21 cellular contexts compared by ENCODE assay signal in the genomic region with DNA sequence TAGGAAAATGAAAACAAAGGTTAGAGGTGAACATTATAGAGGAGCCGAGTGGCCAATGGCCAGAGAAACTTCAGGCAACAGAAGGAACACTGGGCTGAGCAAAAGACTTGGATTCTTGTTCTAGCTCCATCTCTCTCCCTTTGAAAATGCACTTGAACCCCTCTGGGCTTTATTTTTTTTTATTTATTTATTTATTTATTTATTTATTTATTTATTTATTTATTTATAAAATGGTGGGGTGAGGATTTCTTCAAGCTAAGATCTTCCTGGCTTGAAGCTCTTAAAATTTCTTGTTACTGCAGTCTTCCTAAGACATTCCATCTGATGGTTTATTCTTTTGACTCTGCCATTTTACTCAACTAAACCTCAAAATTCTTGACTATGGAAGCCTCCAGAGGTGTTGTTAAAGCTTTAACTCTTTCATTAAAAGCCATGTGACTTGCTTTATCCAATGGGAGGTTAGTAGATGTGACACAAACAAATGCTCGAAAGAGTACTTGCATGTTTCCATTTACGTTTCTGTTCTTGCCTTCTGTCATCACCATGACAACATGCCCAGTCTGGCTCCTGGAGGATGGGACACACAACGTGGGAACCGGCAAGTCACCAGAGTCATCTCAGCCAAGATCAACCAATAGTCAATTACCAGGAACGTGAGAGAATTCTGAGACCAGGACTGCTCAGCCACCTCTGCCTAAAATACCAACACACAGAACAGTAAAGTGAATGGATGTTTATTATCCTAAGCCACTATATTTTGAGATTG.
"Had no signal": no experiment of that assay in that cellular context is flagged by ENCODE, and none has a peak within 500 bp of the region (broad histone marks: within the 10 kb centered on the region; RNA-seq: fewer than 3 reads in every experiment).

No MANE protein-coding gene starts in this region.

- H3K27me3 ChIP-seq: colonic mucosa, right lobe of liver, tibial artery, upper lobe of left lung, uterus had no signal

- H3K36me3 Mint-ChIP-seq: natural killer cell treated with Interleukin-12 subunit alpha and Interleukin-12 subunit beta and Interleukin-15 and Interleukin-18, amount 100 ng/mL, for 72 hours; stimulated activated memory B cell treated with anti-CD40 and anti-IgM and Interleukin-4, amounts not matched to agents 10 μg/mL and 1 μg/mL and 100 μg/mL, for 72 hours had no signal

- H3K9ac ChIP-seq: parathyroid adenoma had no signal

- H3K36me3 ChIP-seq: colonic mucosa, right lobe of liver, tibial artery, upper lobe of left lung, uterus had no signal

- H3K4me3 Mint-ChIP-seq: natural killer cell treated with Interleukin-12 subunit alpha and Interleukin-12 subunit beta and Interleukin-15 and Interleukin-18, amount 100 ng/mL, for 72 hours; stimulated activated memory B cell treated with anti-CD40 and anti-IgM and Interleukin-4, amounts not matched to agents 10 μg/mL and 1 μg/mL and 100 μg/mL, for 72 hours; stimulated activated naive CD8-positive, alpha-beta T cell treated with anti-CD3 and anti-CD28 coated beads, Interleukin-15, Interleukin-2, amounts not matched to agents 100 ng/mL and 50 ng/mL, for 24 hours had no signal

- H3K4me3 ChIP-seq: colonic mucosa, mucosa of descending colon, psoas muscle, right lobe of liver, tibial artery, upper lobe of left lung, uterus had no signal

- H3K27ac Mint-ChIP-seq: natural killer cell treated with Interleukin-12 subunit alpha and Interleukin-12 subunit beta and Interleukin-15 and Interleukin-18, amount 100 ng/mL, for 72 hours; stimulated activated memory B cell treated with anti-CD40 and anti-IgM and Interleukin-4, amounts not matched to agents 10 μg/mL and 1 μg/mL and 100 μg/mL, for 72 hours; stimulated activated naive CD8-positive, alpha-beta T cell treated with anti-CD3 and anti-CD28 coated beads, Interleukin-15, Interleukin-2, amounts not matched to agents 100 ng/mL and 50 ng/mL, for 24 hours had no signal

- H3K4me1 Mint-ChIP-seq: stimulated activated memory B cell treated with anti-CD40 and anti-IgM and Interleukin-4, amounts not matched to agents 10 μg/mL and 1 μg/mL and 100 μg/mL, for 72 hours had no signal

- H3K27me3 Mint-ChIP-seq: stimulated activated memory B cell treated with anti-CD40 and anti-IgM and Interleukin-4, amounts not matched to agents 10 μg/mL and 1 μg/mL and 100 μg/mL, for 72 hours had no signal

- H3K9me3 Mint-ChIP-seq: natural killer cell treated with Interleukin-12 subunit alpha and Interleukin-12 subunit beta and Interleukin-15 and Interleukin-18, amount 100 ng/mL, for 72 hours; stimulated activated memory B cell treated with anti-CD40 and anti-IgM and Interleukin-4, amounts not matched to agents 10 μg/mL and 1 μg/mL and 100 μg/mL, for 72 hours; stimulated activated naive CD8-positive, alpha-beta T cell treated with anti-CD3 and anti-CD28 coated beads, Interleukin-15, Interleukin-2, amounts not matched to agents 100 ng/mL and 50 ng/mL, for 24 hours had no signal

- H3K9me3 ChIP-seq: colonic mucosa, mucosa of descending colon, psoas muscle, right lobe of liver, tibial artery, upper lobe of left lung, uterus had no signal

- H3K4me1 ChIP-seq: colonic mucosa had no signal

- DNase-seq: colonic mucosa; effector CD4-positive, alpha-beta T cell; foreskin melanocyte; head of caudate nucleus; hippocampal formation; kidney glomerular epithelial cell; mucosa of descending colon; occipital lobe; psoas muscle; retina; right lobe of liver; stimulated activated CD4-positive, alpha-beta T cell treated with anti-CD3 and anti-CD28 coated beads, Interleukin-15, amount 100 ng/mL, for 24 hours; stimulated activated CD4-positive, alpha-beta T cell treated with anti-CD3 and anti-CD28 coated beads, Interleukin-1b, Interleukin-23, amount 100 ng/mL, for 48 hours; stimulated activated CD4-positive, alpha-beta T cell treated with anti-CD3 and anti-CD28 coated beads, Interleukin-4, amount 100 ng/mL, for 24 hours; upper lobe of left lung; uterus had no signal

- H3K79me2 ChIP-seq: parathyroid adenoma had no signal

- H3K27ac ChIP-seq: colonic mucosa, parathyroid adenoma, psoas muscle, right lobe of liver, upper lobe of left lung, uterus had no signal
